In genomic region chr6:79170915-79171314, GRCh38 we compare ENCODE assay signal across 15 cellular contexts.
A peak's percentile ranks its signal among the peaks of the same experiment; 100 is the strongest.
DNase-seq lines count a peak whose midpoint lies in the region; ATAC-seq and TF ChIP-seq lines count a peak whose summit lies in the region.
"Had no signal": no experiment of that assay in that cellular context is flagged by ENCODE, and none has a peak within 500 bp of the region (broad histone marks: within the 10 kb centered on the region; RNA-seq: fewer than 3 reads in every experiment).

No MANE protein-coding gene starts in this region.

- DNase-seq in HT-29 (ENCODE audit: low spot score) (peak; percentile 7), NCI-H2171 (lab: John Stamatoyannopoulos, UW) (peak; percentile 2), dermis blood vessel endothelial cell (peak; percentile 89), lung microvascular endothelial cell (ENCODE audit: low read depth in 2 of 2) (peak; percentile 59 to 61), dorsolateral prefrontal cortex (no peak), CD1c-positive myeloid dendritic cell (ENCODE audit: extremely low spot score) (no peak)
- no peak for DNase-seq in activated CD4-positive, alpha-beta memory T cell treated with anti-CD3 and anti-CD28 coated beads for 36 hours
- DNase-seq: activated B cell treated with CpG ODN at 0.5 μM for 24 hours, anterior cingulate cortex, GDM1, KBM-7, NCI-H526, SJCRH30 had no signal

- intact Hi-C loops in dorsolateral prefrontal cortex (cut with DNase I): no loop called here
- intact Hi-C loops in activated CD4-positive, alpha-beta memory T cell treated with anti-CD3 and anti-CD28 coated beads for 36 hours (cut with micrococcal nuclease): no loop called here

- no peaks in the 10 kb centered on the region for H3K36me3 Mint-ChIP-seq in activated CD4-positive, alpha-beta memory T cell treated with anti-CD3 and anti-CD28 coated beads for 36 hours

- H3K27ac Mint-ChIP-seq in activated CD4-positive, alpha-beta memory T cell treated with anti-CD3 and anti-CD28 coated beads for 36 hours: no peak overlapping the region
- H3K27ac Mint-ChIP-seq: activated B cell treated with CpG ODN at 0.5 μM for 24 hours had no signal

- no peaks in the 10 kb centered on the region for H3K4me1 Mint-ChIP-seq in activated CD4-positive, alpha-beta memory T cell treated with anti-CD3 and anti-CD28 coated beads for 36 hours (ENCODE audit: low read depth)
- H3K4me1 Mint-ChIP-seq: activated B cell treated with CpG ODN at 0.5 μM for 24 hours had no signal

- POLR2A ChIA-PET in activated CD4-positive, alpha-beta memory T cell treated with anti-CD3 and anti-CD28 coated beads for 36 hours (lab: Charles Lee): no interaction called here

- no peaks in the 10 kb centered on the region for H3K27me3 ChIP-seq in dorsolateral prefrontal cortex
- H3K27me3 ChIP-seq: SJCRH30 had no signal

- H3K9me3 Mint-ChIP-seq in activated CD4-positive, alpha-beta memory T cell treated with anti-CD3 and anti-CD28 coated beads for 36 hours: no peaks in the 10 kb centered on the region
- H3K9me3 Mint-ChIP-seq: activated B cell treated with CpG ODN at 0.5 μM for 24 hours had no signal

- no peak for TF ChIP-seq CTCF in dorsolateral prefrontal cortex (IDR thresholded peaks at IDR 0.05 in 54 of 56, conservative IDR thresholded peaks at IDR 0.05 in 2 of 56; ENCODE audit: low read depth in 1 of 56, partially characterized antibody in 56 of 56)

- H3K4me3 ChIP-seq in dorsolateral prefrontal cortex: no peak overlapping the region
- H3K4me3 ChIP-seq: SJCRH30 had no signal

- no peaks in the 10 kb centered on the region for H3K27me3 Mint-ChIP-seq in activated CD4-positive, alpha-beta memory T cell treated with anti-CD3 and anti-CD28 coated beads for 36 hours
- H3K27me3 Mint-ChIP-seq: activated B cell treated with CpG ODN at 0.5 μM for 24 hours had no signal

- no peak overlapping the region for H3K27ac ChIP-seq in dorsolateral prefrontal cortex
- H3K27ac ChIP-seq: SJCRH30 had no signal

- H3K4me3 Mint-ChIP-seq in activated CD4-positive, alpha-beta memory T cell treated with anti-CD3 and anti-CD28 coated beads for 36 hours: no peak overlapping the region
- H3K4me3 Mint-ChIP-seq: activated B cell treated with CpG ODN at 0.5 μM for 24 hours had no signal

- CTCF ChIA-PET in activated CD4-positive, alpha-beta memory T cell treated with anti-CD3 and anti-CD28 coated beads for 36 hours (lab: Charles Lee): no interaction called here

- no peak for ATAC-seq in HG02840 (IDR thresholded peaks at IDR 0.05; ENCODE audit: low FRiP score, unreplicated experiment)
- ATAC-seq: sciatic nerve had no signal

Comparison
In these comparisons a context has a peak if more than half of its experiments do, and no peak if none do; other contexts are left out.
1. DNase-seq: peak in HT-29 (single experiment), NCI-H2171 (single experiment), dermis blood vessel endothelial cell (single experiment) and lung microvascular endothelial cell (2 of 2); none in dorsolateral prefrontal cortex (0 of 10), CD1c-positive myeloid dendritic cell (single experiment) and activated CD4-positive, alpha-beta memory T cell treated with anti-CD3 and anti-CD28 coated beads for 36 hours (single experiment).